ENCODE assay signal across 1 cellular context in genomic region chr3:196414469-196414868, GRCh38.
TF ChIP-seq lines count a peak whose summit lies in the region.

No MANE protein-coding gene starts in this region.

TF ChIP-seq in IMR-90, 13 proteins besides CTCF, POLR2A, EP300 and RAD21:
- TF ChIP-seq NFE2L2 (IDR thresholded peaks at IDR 0.05; ENCODE audit: low read depth, low read length) (no peak), FOS (IDR thresholded peaks at IDR 0.05; ENCODE audit: low read depth, low read length) (no peak), RCOR1 (IDR thresholded peaks at IDR 0.05; ENCODE audit: insufficient replicate concordance, low read length) (no peak), SMC3 (IDR thresholded peaks at IDR 0.05; ENCODE audit: low read depth, low read length) (no peak), MXI1 (IDR thresholded peaks at IDR 0.05; ENCODE audit: borderline replicate concordance, low read depth, low read length) (no peak), MAZ (IDR thresholded peaks at IDR 0.05; ENCODE audit: borderline replicate concordance, low read depth, low read length) (no peak), RFX5 (IDR thresholded peaks at IDR 0.05; ENCODE audit: low read depth, low read length) (no peak), CHD1 (IDR thresholded peaks at IDR 0.05; ENCODE audit: low read depth, low read length) (no peak), BHLHE40 (IDR thresholded peaks at IDR 0.05; ENCODE audit: low read depth, low read length) (no peak), CEBPB (IDR thresholded peaks at IDR 0.05; ENCODE audit: low read depth, low read length) (no peak)
- TF ChIP-seq, protein P1, sequence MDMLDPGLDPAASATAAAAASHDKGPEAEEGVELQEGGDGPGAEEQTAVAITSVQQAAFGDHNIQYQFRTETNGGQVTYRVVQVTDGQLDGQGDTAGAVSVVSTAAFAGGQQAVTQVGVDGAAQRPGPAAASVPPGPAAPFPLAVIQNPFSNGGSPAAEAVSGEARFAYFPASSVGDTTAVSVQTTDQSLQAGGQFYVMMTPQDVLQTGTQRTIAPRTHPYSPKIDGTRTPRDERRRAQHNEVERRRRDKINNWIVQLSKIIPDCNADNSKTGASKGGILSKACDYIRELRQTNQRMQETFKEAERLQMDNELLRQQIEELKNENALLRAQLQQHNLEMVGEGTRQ (IDR thresholded peaks at IDR 0.05; ENCODE audit: low read depth, low read length), result no peak
